ENCODE assay signal across 20 cellular contexts in genomic region chr22:50467773-50468440, GRCh38. TPM values are rescaled to one million over a fixed set of nuclear protein-coding genes. Genes with fewer than 3 reads are reported as not detected.
DNase-seq lines count a peak whose midpoint lies in the region; ATAC-seq and TF ChIP-seq lines count a peak whose summit lies in the region.
"Had no signal": no experiment of that assay in that cellular context is flagged by ENCODE, and none has a peak within 500 bp of the region (broad histone marks: within the 10 kb centered on the region; RNA-seq: fewer than 3 reads in every experiment).

No MANE protein-coding gene starts in this region.

- H3K4me1 Mint-ChIP-seq in CD8-positive, alpha-beta T cell (ENCODE audit: low read depth) = peaks cover 65% of the 10 kb centered on the region
- peaks cover 55% of the 10 kb centered on the region for H3K4me1 Mint-ChIP-seq in central memory CD8-positive, alpha-beta T cell
- H3K4me1 Mint-ChIP-seq in glutamatergic neuron (ENCODE audit: low read depth, unreplicated experiment) = peaks cover 13% of the 10 kb centered on the region

- H3K27ac Mint-ChIP-seq in CD8-positive, alpha-beta T cell = peak overlapping the region; percentile 96
- H3K27ac Mint-ChIP-seq in central memory CD8-positive, alpha-beta T cell (ENCODE audit: low read depth) = peak overlapping the region; percentile 92
- H3K27ac Mint-ChIP-seq in glutamatergic neuron (ENCODE audit: unreplicated experiment) = no peak overlapping the region

- BruUV-seq in OCI-LY7 (replicated peaks; lab: Mats Ljungman, UMichigan) = no TSS peak

- H3K9me2 ChIP-seq in OCI-LY7 (ENCODE audit: insufficient read depth, low read length) = no peaks in the 10 kb centered on the region

- TF ChIP-seq EP300 in ovary (IDR thresholded peaks at IDR 0.05) = no peak

- H3K4me2 ChIP-seq in BLaER1 (peak overlapping the region; percentile 95), OCI-LY7 (ENCODE audit: low read length) (peak overlapping the region; percentile 80)

- CTCF ChIA-PET in CD8-positive, alpha-beta T cell (lab: Charles Lee) = interaction anchor here (0.9 to 5.9 kb wide), 6 partner anchors 11 to 58 kb away, joined by 3 to 43 read pairs (median 8); partner anchors contain the start of gene SCO2
- CTCF ChIA-PET in OCI-LY7 (lab: Charles Lee; ENCODE audit: unreplicated experiment) = interaction anchor here (0.7 to 2.5 kb wide), 2 partner anchors 18 to 153 kb away, joined by 4 to 7 read pairs; no protein-coding TSS in a partner anchor

- peak overlapping the region; percentile 37 for H3K4me3 Mint-ChIP-seq in CD8-positive, alpha-beta T cell
- peak overlapping the region; percentile 72 for H3K4me3 Mint-ChIP-seq in central memory CD8-positive, alpha-beta T cell
- no peak overlapping the region for H3K4me3 Mint-ChIP-seq in glutamatergic neuron (ENCODE audit: unreplicated experiment)

- no peak for ATAC-seq in CD8-positive, alpha-beta T cell
- ATAC-seq in central memory CD8-positive, alpha-beta T cell (replicated peaks; ENCODE audit: extremely low read depth, poor library complexity, severe bottlenecking) = no peak
- ATAC-seq in GM18868 (IDR thresholded peaks at IDR 0.05; ENCODE audit: unreplicated experiment) = no peak

- H3K27ac ChIP-seq in BLaER1 = peak overlapping the region; percentile 95
- peak overlapping the region; percentile 81 for H3K27ac ChIP-seq in CD8-positive, alpha-beta T cell (ENCODE audit: low read depth, low read length)
- peak overlapping the region; percentile 95 for H3K27ac ChIP-seq in OCI-LY7 (ENCODE audit: low read depth, low read length, poor library complexity, severe bottlenecking)
- no peak overlapping the region for H3K27ac ChIP-seq in ovary
- H3K27ac ChIP-seq: breast epithelium, coronary artery had no signal

- DNase-seq in CD8-positive, alpha-beta T cell = peak in 1 of 7 experiments; percentile 59
- peak; percentile 55 for DNase-seq in OCI-LY7 (ENCODE audit: low spot score)
- no peak for DNase-seq in central memory CD8-positive, alpha-beta T cell (ENCODE audit: low spot score in 2 of 2)
- DNase-seq in SK-N-DZ (ENCODE audit: low spot score) = no peak
- DNase-seq in ovary = no peak
- DNase-seq in glutamatergic neuron = no peak
- DNase-seq: NCI-H1417 treated with DMSO at 0.1 percent for 48 hours; NCI-H524 treated with DMSO at 0.1 percent for 48 hours; posterior cingulate gyrus; Right ventricle myocardium superior; stimulated activated CD4-positive, alpha-beta T cell treated with anti-CD3 and anti-CD28 coated beads, Interleukin-1b, Interleukin-23, amount 100 ng/mL, for 48 hours; stimulated activated naive CD4-positive, alpha-beta T cell treated with Interleukin-2 at 50 U/mL for 16 hours; trophoblast cell had no signal

- peaks cover 61% of the 10 kb centered on the region for H3K4me1 ChIP-seq in BLaER1
- peaks cover 67% of the 10 kb centered on the region for H3K4me1 ChIP-seq in CD8-positive, alpha-beta T cell (ENCODE audit: insufficient read depth, low read length)
- peaks cover 59% of the 10 kb centered on the region for H3K4me1 ChIP-seq in OCI-LY7 (ENCODE audit: insufficient read depth, low read length, poor library complexity, severe bottlenecking)
- peaks cover 15% of the 10 kb centered on the region for H3K4me1 ChIP-seq in ovary (ENCODE audit: insufficient read depth)

- 82 to 84% (median 83%) methylated on average over 19 to 22 of the region's 22 CpGs for WGBS in ovary, 3 donors

- TF ChIP-seq CTCF in CD8-positive, alpha-beta T cell (IDR thresholded peaks at IDR 0.05) = no peak
- TF ChIP-seq CTCF in OCI-LY7 (conservative IDR thresholded peaks at IDR 0.05; ENCODE audit: low read length) = no peak
- no peak for TF ChIP-seq CTCF in ovary (IDR thresholded peaks at IDR 0.05)
- no peak for TF ChIP-seq CTCF in glutamatergic neuron (IDR thresholded peaks at IDR 0.05; ENCODE audit: partially characterized antibody, unreplicated experiment)

- H3K36me3 Mint-ChIP-seq in CD8-positive, alpha-beta T cell = peaks cover 51% of the 10 kb centered on the region
- peaks cover 40% of the 10 kb centered on the region for H3K36me3 Mint-ChIP-seq in central memory CD8-positive, alpha-beta T cell (ENCODE audit: insufficient read depth)
- no peaks in the 10 kb centered on the region for H3K36me3 Mint-ChIP-seq in glutamatergic neuron (ENCODE audit: unreplicated experiment)

- intact Hi-C loops in CD8-positive, alpha-beta T cell (cut with DNase I, micrococcal nuclease) = no loop called here
- intact Hi-C loops in OCI-LY7 (cut with micrococcal nuclease; ENCODE audit: unreplicated experiment) = loop anchor here (2.0 kb wide), 1 partner anchor 57 kb away; the partner anchor contains the start of gene SCO2
- intact Hi-C loops in ovary (cut with DNase I) = no loop called here

- H2AFZ ChIP-seq in OCI-LY7 (ENCODE audit: low read length) = no peak overlapping the region

- H3K79me2 ChIP-seq in OCI-LY7 (ENCODE audit: insufficient read depth, low read depth, low read length) = peaks cover 46% of the 10 kb centered on the region

- H3K27me3 Mint-ChIP-seq in CD8-positive, alpha-beta T cell (ENCODE audit: low read depth) = no peaks in the 10 kb centered on the region
- H3K27me3 Mint-ChIP-seq in central memory CD8-positive, alpha-beta T cell = no peaks in the 10 kb centered on the region
- peaks cover 14% of the 10 kb centered on the region for H3K27me3 Mint-ChIP-seq in glutamatergic neuron (ENCODE audit: unreplicated experiment)

- no peaks in the 10 kb centered on the region for H3K9me3 Mint-ChIP-seq in CD8-positive, alpha-beta T cell
- H3K9me3 Mint-ChIP-seq in central memory CD8-positive, alpha-beta T cell = no peaks in the 10 kb centered on the region
- peaks cover 2% of the 10 kb centered on the region for H3K9me3 Mint-ChIP-seq in glutamatergic neuron (ENCODE audit: unreplicated experiment)

- POLR2A ChIA-PET in CD8-positive, alpha-beta T cell (lab: Charles Lee) = interaction anchor here (0.6 to 4.6 kb wide), 3 partner anchors 23 to 56 kb away, joined by 3 to 25 read pairs (median 4); partner anchors contain the start of genes LMF2 and NCAPH2
- POLR2A ChIA-PET in OCI-LY7 (lab: Charles Lee) = interaction anchor here (0.6 to 1.0 kb wide), 4 partner anchors 40 to 261 kb away, joined by 3 to 4 read pairs (median 3); partner anchors contain the start of genes LMF2, NCAPH2 and SCO2

- no peaks in the 10 kb centered on the region for H3K27me3 ChIP-seq in BLaER1
- H3K27me3 ChIP-seq in CD8-positive, alpha-beta T cell (ENCODE audit: insufficient read depth, low read length) = no peaks in the 10 kb centered on the region
- no peaks in the 10 kb centered on the region for H3K27me3 ChIP-seq in ovary
- H3K27me3 ChIP-seq: breast epithelium had no signal

- H4K20me1 ChIP-seq in BLaER1 (peaks cover 94% of the 10 kb centered on the region), OCI-LY7 (ENCODE audit: insufficient read depth, low read length) (no peaks in the 10 kb centered on the region)

- no peak for TF ChIP-seq POLR2A in ovary (IDR thresholded peaks at IDR 0.05)

- H3K36me3 ChIP-seq in BLaER1 (peaks cover 46% of the 10 kb centered on the region), OCI-LY7 (ENCODE audit: insufficient read depth, low read length) (peaks cover 73% of the 10 kb centered on the region), ovary (no peaks in the 10 kb centered on the region)
- H3K36me3 ChIP-seq in CD8-positive, alpha-beta T cell (ENCODE audit: insufficient read depth, low read length) = peaks cover 44% of the 10 kb centered on the region

- H3K4me3 ChIP-seq in BLaER1 (peak overlapping the region; percentile 48), OCI-LY7 (ENCODE audit: low read depth, low read length, poor library complexity, severe bottlenecking) (peak overlapping the region; percentile 96), ovary (no peak overlapping the region)
- no peak overlapping the region for H3K4me3 ChIP-seq in CD8-positive, alpha-beta T cell (ENCODE audit: low read depth, low read length)
- H3K4me3 ChIP-seq: breast epithelium, coronary artery had no signal

- peak overlapping the region; percentile 77 for H3K9ac ChIP-seq in BLaER1

- H3K9me3 ChIP-seq in BLaER1 (no peaks in the 10 kb centered on the region), OCI-LY7 (ENCODE audit: low read length) (no peaks in the 10 kb centered on the region), ovary (no peaks in the 10 kb centered on the region)
- no peaks in the 10 kb centered on the region for H3K9me3 ChIP-seq in CD8-positive, alpha-beta T cell (ENCODE audit: low read length)
- H3K9me3 ChIP-seq: breast epithelium had no signal

RNA-seq across cellular contexts. Expression of gene SBF1, which starts 6.9 kb away (rescaled TPM):
- total RNA-seq in CD8-positive, alpha-beta T cell = 100 to 1,000 TPM; 209 to 215 TPM
- 134 and 177 TPM in 2 replicates for total RNA-seq in OCI-LY7 (2014; rRNA removed; shearing (Covaris generic))
- 160 and 181 TPM in 2 replicates for total RNA-seq in OCI-LY7 (2022)
- polyA plus RNA-seq in SK-N-DZ (2014; cell fraction: cytosol; rRNA removed) = 57.7 and 65.4 TPM in 2 replicates
- 163 and 197 TPM in 2 replicates for polyA plus RNA-seq in SK-N-DZ (2014; cell fraction: nucleus; rRNA removed)
- 10 to 100 TPM; 25.6 to 86.0 (median 65.1) TPM for total RNA-seq in ovary
- 10 to 100 TPM in 1 of 2 donors, 1 to 10 TPM in 1; 1.9 to 36.7 TPM for polyA plus RNA-seq in ovary
- total RNA-seq in glutamatergic neuron (ENCODE audit: unreplicated experiment) = 206 TPM

RNA-seq across cellular contexts. Expression of gene ADM2, which starts 13.4 kb away (rescaled TPM):
- total RNA-seq in CD8-positive, alpha-beta T cell = 1 to 10 TPM; 1.1 to 1.5 TPM
- 2.7 and 4.3 TPM in 2 replicates for total RNA-seq in OCI-LY7 (2014; rRNA removed; shearing (Covaris generic))
- total RNA-seq in OCI-LY7 (2022) = 7.0 and 7.9 TPM in 2 replicates
- polyA plus RNA-seq in SK-N-DZ (2014; cell fraction: cytosol; rRNA removed) = 0.09 and 0.17 TPM in 2 replicates
- 0.08 and 0.36 TPM in 2 replicates for polyA plus RNA-seq in SK-N-DZ (2014; cell fraction: nucleus; rRNA removed)
- 1 to 10 TPM in 1 of 7 donors, under 1 TPM in 3, not detected in 3; 0.11 to 2.6 (median 0.21) TPM for total RNA-seq in ovary
- under 1 TPM; 0.01 to 0.03 TPM for polyA plus RNA-seq in ovary
- total RNA-seq in glutamatergic neuron (ENCODE audit: unreplicated experiment) = 37.6 TPM
- total RNA-seq: Right ventricle myocardium superior had no signal
- polyA plus RNA-seq: neural cell had no signal

RNA-seq across cellular contexts. Expression of gene MIOX, which starts 18.8 kb away (rescaled TPM):
- not detected for total RNA-seq in CD8-positive, alpha-beta T cell
- total RNA-seq in OCI-LY7 (2014; rRNA removed; shearing (Covaris generic)) = not detected in 2 replicates
- total RNA-seq in OCI-LY7 (2022) (0.53 and 0.74 TPM in 2 replicates), ovary (under 1 TPM in 1 of 7 donors, not detected in 6; 0.20 TPM), glutamatergic neuron (ENCODE audit: unreplicated experiment) (4.0 TPM)
- polyA plus RNA-seq in SK-N-DZ (2014; cell fraction: cytosol; rRNA removed) = 0.44 TPM in 1 of 2 replicates, not detected in the other
- 1.1 TPM in 1 of 2 replicates, not detected in the other for polyA plus RNA-seq in SK-N-DZ (2014; cell fraction: nucleus; rRNA removed)
- not detected for polyA plus RNA-seq in ovary
- total RNA-seq: breast epithelium, M059J, mesenteric fat pad, Right ventricle myocardium superior had no signal
- polyA plus RNA-seq: neural cell had no signal

RNA-seq across cellular contexts. Expression of gene LMF2, which starts 39.6 kb away (rescaled TPM):
- 10 to 100 TPM; 87.8 to 92.0 TPM for total RNA-seq in CD8-positive, alpha-beta T cell
- total RNA-seq in OCI-LY7 (2014; rRNA removed; shearing (Covaris generic)) = 37.8 and 50.7 TPM in 2 replicates
- 49.2 and 49.8 TPM in 2 replicates for total RNA-seq in OCI-LY7 (2022)
- 22.3 and 32.0 TPM in 2 replicates for polyA plus RNA-seq in SK-N-DZ (2014; cell fraction: cytosol; rRNA removed)
- polyA plus RNA-seq in SK-N-DZ (2014; cell fraction: nucleus; rRNA removed) = 426 and 427 TPM in 2 replicates
- 10 to 100 TPM; 43.6 to 76.6 (median 60.9) TPM for total RNA-seq in ovary
- 10 to 100 TPM in 1 of 2 donors, 1 to 10 TPM in 1; 1.5 to 52.3 TPM for polyA plus RNA-seq in ovary
- 62.2 TPM for total RNA-seq in glutamatergic neuron (ENCODE audit: unreplicated experiment)

RNA-seq across cellular contexts. Expression of gene NCAPH2, which starts 40.1 kb away (rescaled TPM):
- 100 to 1,000 TPM; 206 to 209 TPM for total RNA-seq in CD8-positive, alpha-beta T cell
- 129 and 151 TPM in 2 replicates for total RNA-seq in OCI-LY7 (2014; rRNA removed; shearing (Covaris generic))
- total RNA-seq in OCI-LY7 (2022) = 124 and 126 TPM in 2 replicates
- polyA plus RNA-seq in SK-N-DZ (2014; cell fraction: cytosol; rRNA removed) = 120 and 139 TPM in 2 replicates
- polyA plus RNA-seq in SK-N-DZ (2014; cell fraction: nucleus; rRNA removed) = 392 and 416 TPM in 2 replicates
- 10 to 100 TPM; 37.1 to 61.5 (median 53.7) TPM for total RNA-seq in ovary
- 10 to 100 TPM; 11.5 to 49.0 TPM for polyA plus RNA-seq in ovary
- total RNA-seq in glutamatergic neuron (ENCODE audit: unreplicated experiment) = 52.9 TPM

Comparison
In these comparisons a context has a peak if more than half of its experiments do, and no peak if none do; other contexts are left out.
1. H3K27ac ChIP-seq: peak in BLaER1 (single experiment), CD8-positive, alpha-beta T cell (single experiment) and OCI-LY7 (single experiment); none in ovary (0 of 2).
2. H3K4me3 ChIP-seq: peak in BLaER1 (single experiment) and OCI-LY7 (single experiment); none in CD8-positive, alpha-beta T cell (single experiment) and ovary (single experiment).